Comparison of ENCODE assay signal across 1 cellular context in the genomic region with DNA sequence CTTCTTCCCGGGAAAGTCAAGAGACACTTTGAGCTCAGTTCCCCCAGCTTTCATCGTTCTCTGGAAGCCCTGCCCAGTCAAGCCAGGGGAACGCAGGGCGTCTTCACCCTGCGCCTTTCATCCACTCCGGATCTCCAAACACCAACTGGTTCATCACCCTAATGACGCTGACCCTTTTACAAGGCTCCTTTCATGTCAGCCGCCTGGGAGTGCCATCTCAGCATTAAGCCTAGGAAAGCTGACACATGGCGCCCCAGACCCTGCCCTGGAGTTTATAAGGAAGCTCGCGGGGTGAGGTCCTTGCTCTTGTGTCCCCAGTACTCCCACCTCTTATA.
TF ChIP-seq lines count a peak whose summit lies in the region.

No MANE protein-coding gene starts in this region.

TF ChIP-seq in endothelial cell of umbilical vein, 7 proteins besides CTCF, POLR2A, EP300 and RAD21:
- no peak for TF ChIP-seq JUN (IDR thresholded peaks at IDR 0.05; ENCODE audit: borderline replicate concordance, insufficient read depth, insufficient read length, low read depth)
- TF ChIP-seq POLR2AphosphoS5 (IDR thresholded peaks at IDR 0.05; ENCODE audit: insufficient read depth, low read depth, low read length): no peak
- no peak for TF ChIP-seq GATA2 (IDR thresholded peaks at IDR 0.05; ENCODE audit: insufficient read depth, insufficient read length, low read depth, low read length)
- TF ChIP-seq EZH2 (IDR thresholded peaks at IDR 0.05; ENCODE audit: borderline replicate concordance, low read depth, low read length, severe bottlenecking): no peak
- no peak for TF ChIP-seq FOS (IDR thresholded peaks at IDR 0.05; ENCODE audit: borderline replicate concordance, insufficient read depth, low read length)
- no peak for TF ChIP-seq MYC (IDR thresholded peaks at IDR 0.05; ENCODE audit: low read depth, low read length)
- TF ChIP-seq, protein P1, sequence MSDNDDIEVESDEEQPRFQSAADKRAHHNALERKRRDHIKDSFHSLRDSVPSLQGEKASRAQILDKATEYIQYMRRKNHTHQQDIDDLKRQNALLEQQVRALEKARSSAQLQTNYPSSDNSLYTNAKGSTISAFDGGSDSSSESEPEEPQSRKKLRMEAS (IDR thresholded peaks at IDR 0.05; ENCODE audit: insufficient read depth, insufficient read length): no peak
